Comparison of ENCODE assay signal across 8 cellular contexts in genomic region chr13:48400820-48401219, GRCh38. TPM values are rescaled to one million over a fixed set of nuclear protein-coding genes. Genes with fewer than 3 reads are reported as not detected.
DNase-seq lines count a peak whose midpoint lies in the region; ATAC-seq, FAIRE-seq and TF ChIP-seq lines count a peak whose summit lies in the region.

No MANE protein-coding gene starts in this region.

- intact Hi-C loops in activated T-helper 2 cell treated with anti-CD3 and anti-CD28 coated beads, Interferon-gamma antibody, Interleukin-2, Interleukin-4, amounts not matched to agents 10 μg/mL and 5 μg/mL and 100 μg/mL, durations not matched to agents 14 hours and 24 hours and 36 hours (cut with micrococcal nuclease) = loop anchor here (5.0 to 10.0 kb wide), 3 partner anchors 99 to 574 kb away; partner anchors contain the start of genes FNDC3A and RB1
- intact Hi-C loops in thyroid gland (cut with DNase I) (no loop called here), colonic mucosa (cut with DNase I) (loop anchor here (10.0 kb wide), 1 partner anchor 174 kb away; no protein-coding TSS in a partner anchor)

- no peaks in the 10 kb centered on the region for H3K27me3 ChIP-seq in thyroid gland
- H3K27me3 ChIP-seq in colonic mucosa = no peaks in the 10 kb centered on the region

- H3K9me3 Mint-ChIP-seq in activated T-helper 2 cell treated with anti-CD3 and anti-CD28 coated beads, Interferon-gamma antibody, Interleukin-2, Interleukin-4, amounts not matched to agents 10 μg/mL and 5 μg/mL and 100 μg/mL, durations not matched to agents 14 hours and 24 hours and 36 hours = peaks cover 11% of the 10 kb centered on the region

- FAIRE-seq in islet of Langerhans (lab: Jason Lieb, UNC) = peak; percentile 88

- H3K4me1 ChIP-seq in thyroid gland (peaks cover 64 to 69% of the 10 kb centered on the region in 2 donors), colonic mucosa (no peaks in the 10 kb centered on the region)

- H3K4me3 ChIP-seq in thyroid gland (replicated peaks in 1 of 3) (no peak overlapping the region), colonic mucosa (no peak overlapping the region)

- H3K9ac ChIP-seq in colonic mucosa (ENCODE audit: low read depth in 2 of 2, low read length in 2 of 2) = no peak overlapping the region

- peaks cover 32% of the 10 kb centered on the region for H3K36me3 Mint-ChIP-seq in activated T-helper 2 cell treated with anti-CD3 and anti-CD28 coated beads, Interferon-gamma antibody, Interleukin-2, Interleukin-4, amounts not matched to agents 10 μg/mL and 5 μg/mL and 100 μg/mL, durations not matched to agents 14 hours and 24 hours and 36 hours (ENCODE audit: low read depth)

- H3K4me3 Mint-ChIP-seq in activated T-helper 2 cell treated with anti-CD3 and anti-CD28 coated beads, Interferon-gamma antibody, Interleukin-2, Interleukin-4, amounts not matched to agents 10 μg/mL and 5 μg/mL and 100 μg/mL, durations not matched to agents 14 hours and 24 hours and 36 hours (ENCODE audit: low read depth) = peak overlapping the region; percentile 20

- TF ChIP-seq CTCF in thyroid gland (IDR thresholded peaks at IDR 0.05) (no peak), colonic mucosa (IDR thresholded peaks at IDR 0.05) (no peak)

- H3K36me3 ChIP-seq in thyroid gland (no peaks in the 10 kb centered on the region), colonic mucosa (no peaks in the 10 kb centered on the region)

- H3K27ac ChIP-seq in thyroid gland (peak overlapping the region; percentile 25 to 50 (median 45)), colonic mucosa (no peak overlapping the region)

- peak overlapping the region; percentile 22 for H3K27ac Mint-ChIP-seq in activated T-helper 2 cell treated with anti-CD3 and anti-CD28 coated beads, Interferon-gamma antibody, Interleukin-2, Interleukin-4, amounts not matched to agents 10 μg/mL and 5 μg/mL and 100 μg/mL, durations not matched to agents 14 hours and 24 hours and 36 hours

- no peak for TF ChIP-seq POLR2A in thyroid gland (IDR thresholded peaks at IDR 0.05)

- peak; percentile 7 for DNase-seq in GDM1 (lab: John Stamatoyannopoulos, UW)
- DNase-seq in activated T-helper 2 cell treated with anti-CD3 and anti-CD28 coated beads, Interferon-gamma antibody, Interleukin-2, Interleukin-4, amounts not matched to agents 10 μg/mL and 5 μg/mL and 100 μg/mL, durations not matched to agents 14 hours and 24 hours and 36 hours (ENCODE audit: low spot score) = no peak
- no peak for DNase-seq in thyroid gland
- DNase-seq in stimulated activated CD4-positive, alpha-beta T cell treated with anti-CD3 and anti-CD28 coated beads, Interleukin-15, amount 100 ng/mL, for 24 hours = no peak
- no peak for DNase-seq in colonic mucosa
- no peak for DNase-seq in NCI-H524 treated with DMSO at 0.1 percent for 48 hours (lab: John Stamatoyannopoulos, UW)

- 16 to 20% methylated on average over 1 of the region's 1 CpG for WGBS in thyroid gland, 2 donors

- peak; percentile 60 for ATAC-seq in HG03045 (IDR thresholded peaks at IDR 0.05; ENCODE audit: unreplicated experiment)

- no peaks in the 10 kb centered on the region for H3K27me3 Mint-ChIP-seq in activated T-helper 2 cell treated with anti-CD3 and anti-CD28 coated beads, Interferon-gamma antibody, Interleukin-2, Interleukin-4, amounts not matched to agents 10 μg/mL and 5 μg/mL and 100 μg/mL, durations not matched to agents 14 hours and 24 hours and 36 hours (ENCODE audit: low read depth)

- H3K4me1 Mint-ChIP-seq in activated T-helper 2 cell treated with anti-CD3 and anti-CD28 coated beads, Interferon-gamma antibody, Interleukin-2, Interleukin-4, amounts not matched to agents 10 μg/mL and 5 μg/mL and 100 μg/mL, durations not matched to agents 14 hours and 24 hours and 36 hours (ENCODE audit: low read depth) = peaks cover 48% of the 10 kb centered on the region

- H3K9me3 ChIP-seq in thyroid gland (no peaks in the 10 kb centered on the region), colonic mucosa (no peaks in the 10 kb centered on the region)

RNA-seq across cellular contexts. Expression of gene LPAR6, which starts 12.1 kb away (rescaled TPM):
- 4.5 and 5.8 TPM in 2 replicates for total RNA-seq in activated T-helper 2 cell treated with anti-CD3 and anti-CD28 coated beads, Interferon-gamma antibody, Interleukin-2, Interleukin-4, amounts not matched to agents 10 μg/mL and 5 μg/mL and 100 μg/mL, durations not matched to agents 14 hours and 24 hours and 36 hours
- total RNA-seq in thyroid gland (10 to 100 TPM; 16.8 to 42.5 (median 23.4) TPM), colonic mucosa (10 to 100 TPM in 1 of 2 donors, 1 to 10 TPM in 1; 4.9 to 17.8 TPM)
